In genomic region chr22:29079218-29079901, GRCh38 we compare ENCODE assay signal across 11 cellular contexts. TPM values are rescaled to one million over a fixed set of nuclear protein-coding genes. Genes with fewer than 3 reads are reported as not detected.
DNase-seq lines count a peak whose midpoint lies in the region; ATAC-seq and TF ChIP-seq lines count a peak whose summit lies in the region.
"Had no signal": no experiment of that assay in that cellular context is flagged by ENCODE, and none has a peak within 500 bp of the region (broad histone marks: within the 10 kb centered on the region; RNA-seq: fewer than 3 reads in every experiment).

No MANE protein-coding gene starts in this region.

- H3K9me3 ChIP-seq in right atrium auricular region (no peaks in the 10 kb centered on the region), upper lobe of right lung (no peaks in the 10 kb centered on the region)
- H3K9me3 ChIP-seq: BLaER1 had no signal

- intact Hi-C loops in Right ventricle myocardium inferior (cut with DNase I) (loop anchor here (10.0 kb wide), 1 partner anchor 185 kb away; the partner anchor contains the start of genes EWSR1 and RHBDD3), upper lobe of right lung (cut with DNase I) (no loop called here)

- TF ChIP-seq CTCF in right atrium auricular region (IDR thresholded peaks at IDR 0.05) (no peak), upper lobe of right lung (IDR thresholded peaks at IDR 0.05) (no peak)

- H3K27me3 Mint-ChIP-seq in activated T-cell treated with anti-CD3 and anti-CD28 coated beads, Interleukin-2, amount 50 U/mL, for 4 hours (ENCODE audit: low read depth), result peaks cover 35% of the 10 kb centered on the region

- no peaks in the 10 kb centered on the region for H3K9me3 Mint-ChIP-seq in activated T-cell treated with anti-CD3 and anti-CD28 coated beads, Interleukin-2, amount 50 U/mL, for 4 hours

- H3K27me3 ChIP-seq in right atrium auricular region, result no peaks in the 10 kb centered on the region
- H3K27me3 ChIP-seq in upper lobe of right lung, result no peaks in the 10 kb centered on the region
- H3K27me3 ChIP-seq: brain microvascular endothelial cell had no signal

- H3K4me1 Mint-ChIP-seq in activated T-cell treated with anti-CD3 and anti-CD28 coated beads, Interleukin-2, amount 50 U/mL, for 4 hours (ENCODE audit: low read depth), result peaks cover under 1% of the 10 kb centered on the region

- H3K27ac ChIP-seq in right atrium auricular region (peak overlapping the region; percentile 43 to 53), upper lobe of right lung (peak overlapping the region; percentile 20)
- H3K27ac ChIP-seq: BLaER1, brain microvascular endothelial cell had no signal

- H3K4me3 Mint-ChIP-seq in activated T-cell treated with anti-CD3 and anti-CD28 coated beads, Interleukin-2, amount 50 U/mL, for 4 hours, result no peak overlapping the region

- H3K36me3 ChIP-seq in right atrium auricular region, result no peaks in the 10 kb centered on the region
- H3K36me3 ChIP-seq in upper lobe of right lung, result no peaks in the 10 kb centered on the region
- H3K36me3 ChIP-seq: BLaER1, brain microvascular endothelial cell had no signal

- H3K4me1 ChIP-seq in right atrium auricular region, result peaks cover 0 to 54% of the 10 kb centered on the region in 2 donors
- peaks cover 32% of the 10 kb centered on the region for H3K4me1 ChIP-seq in upper lobe of right lung
- H3K4me1 ChIP-seq: BLaER1 had no signal

- peaks cover 2% of the 10 kb centered on the region for H3K36me3 Mint-ChIP-seq in activated T-cell treated with anti-CD3 and anti-CD28 coated beads, Interleukin-2, amount 50 U/mL, for 4 hours (ENCODE audit: insufficient read depth)

- no peak for ATAC-seq in Right ventricle myocardium inferior
- peak; percentile 8 for ATAC-seq in esophagus mucosa
- no peak for ATAC-seq in upper lobe of right lung
- no peak for ATAC-seq in activated T-cell treated with anti-CD3 and anti-CD28 coated beads, Interleukin-2, amount 50 U/mL, for 4 hours

- H3K4me3 ChIP-seq in right atrium auricular region (no peak overlapping the region), upper lobe of right lung (no peak overlapping the region)
- H3K4me3 ChIP-seq: BLaER1 had no signal

- DNase-seq in right atrium auricular region (ENCODE audit: low spot score) (no peak), Right ventricle myocardium inferior (ENCODE audit: missing footprints) (no peak), NCI-H69 (lab: John Stamatoyannopoulos, UW) (peak; percentile 99), upper lobe of right lung (no peak), putamen (ENCODE audit: low spot score) (no peak)
- no peak for DNase-seq in activated T-cell treated with anti-CD3 and anti-CD28 coated beads, Interleukin-2, amount 50 U/mL, for 4 hours
- no peak for DNase-seq in activated CD4-positive, alpha-beta T cell treated with anti-CD3 and anti-CD28 coated beads for 48 hours
- DNase-seq: brain microvascular endothelial cell, Kasumi-1 had no signal

RNA-seq across cellular contexts. Expression of gene KREMEN1, which starts 6.5 kb away (rescaled TPM):
- total RNA-seq in right atrium auricular region, result 10 to 100 TPM; 39.7 to 44.7 TPM
- total RNA-seq in Right ventricle myocardium inferior, result 48.8 TPM
- total RNA-seq in esophagus mucosa, result 72.9 TPM
- 23.3 TPM for total RNA-seq in upper lobe of right lung
- total RNA-seq in activated T-cell treated with anti-CD3 and anti-CD28 coated beads, Interleukin-2, amount 50 U/mL, for 4 hours, result under 1 TPM; 0.03 to 0.33 (median 0.03) TPM

RNA-seq across cellular contexts. Expression of gene C22orf31, which starts 17.7 kb away (rescaled TPM):
- total RNA-seq in right atrium auricular region (not detected), Right ventricle myocardium inferior (not detected), esophagus mucosa (not detected), upper lobe of right lung (not detected)
- total RNA-seq in activated T-cell treated with anti-CD3 and anti-CD28 coated beads, Interleukin-2, amount 50 U/mL, for 4 hours, result not detected

Comparison
In these comparisons a context has a peak if more than half of its experiments do, and no peak if none do; other contexts are left out.
1. RNA of gene KREMEN1, which starts 6.5 kb away (total RNA-seq): 72.9 TPM in esophagus mucosa (single experiment), 48.8 TPM in Right ventricle myocardium inferior (single experiment), 39.7 to 44.7 TPM in right atrium auricular region and 23.3 TPM in upper lobe of right lung (single experiment); 0.03 to 0.33 TPM in activated T-cell treated with anti-CD3 and anti-CD28 coated beads, Interleukin-2, amount 50 U/mL, for 4 hours; every median in the first group is over 10 times any median in the second.